ENCODE assay signal across 16 cellular contexts in the genomic region with DNA sequence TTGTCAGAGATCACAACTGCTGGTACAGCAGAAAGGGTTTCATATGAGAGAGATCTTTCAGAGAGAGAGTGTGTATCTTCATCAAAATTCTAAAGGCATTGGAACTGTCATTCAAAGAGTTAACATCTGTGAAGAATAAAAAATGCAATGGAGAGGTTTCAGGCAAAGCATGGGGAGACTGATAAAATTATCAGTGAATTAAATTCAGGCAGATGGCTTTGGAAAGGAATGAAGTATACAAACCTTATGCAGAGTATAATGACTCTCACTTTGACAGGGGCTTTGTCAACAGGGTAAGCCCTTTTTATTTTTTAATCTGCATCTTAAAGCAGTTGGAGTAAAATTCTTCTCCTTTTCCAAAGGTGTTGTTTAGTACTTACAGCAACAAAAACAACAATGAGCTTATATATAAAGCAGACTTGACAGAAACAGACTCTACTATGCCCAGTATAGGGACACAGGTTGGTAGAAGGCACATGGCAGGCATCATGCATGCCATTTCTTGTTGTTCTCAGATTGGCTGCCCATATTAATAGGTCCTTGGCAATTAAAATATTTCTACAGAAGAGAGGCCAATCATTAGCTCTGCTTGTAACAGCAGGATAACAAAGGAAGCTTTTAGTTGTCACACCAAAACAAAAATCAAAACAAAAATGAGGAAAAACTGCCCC. TPM values are rescaled to one million over a fixed set of nuclear protein-coding genes. Genes with fewer than 3 reads are reported as not detected.
A peak's percentile ranks its signal among the peaks of the same experiment; 100 is the strongest.
DNase-seq lines count a peak whose midpoint lies in the region; ATAC-seq, FAIRE-seq and TF ChIP-seq lines count a peak whose summit lies in the region.
"Had no signal": no experiment of that assay in that cellular context is flagged by ENCODE, and none has a peak within 500 bp of the region (broad histone marks: within the 10 kb centered on the region; RNA-seq: fewer than 3 reads in every experiment).

No MANE protein-coding gene starts in this region.

- H3K27ac ChIP-seq in kidney (ENCODE audit: low read depth in 2 of 2, low read length in 2 of 2) (no peak overlapping the region), upper lobe of right lung (no peak overlapping the region)
- H3K27ac ChIP-seq: C4-2B, RWPE1, SJCRH30 had no signal

- no peaks in the 10 kb centered on the region for H3K4me1 ChIP-seq in kidney (ENCODE audit: control insufficient read depth in 1 of 2, insufficient read depth in 1 of 2, low read depth in 1 of 2, low read length in 2 of 2)
- no peaks in the 10 kb centered on the region for H3K4me1 ChIP-seq in upper lobe of right lung
- H3K4me1 ChIP-seq: SJCRH30 had no signal

- H3K36me3 ChIP-seq in kidney (ENCODE audit: control insufficient read depth in 1 of 2, insufficient read depth in 2 of 2, low read length in 2 of 2) (no peaks in the 10 kb centered on the region), upper lobe of right lung (no peaks in the 10 kb centered on the region)
- H3K36me3 ChIP-seq: SJCRH30 had no signal

- no peaks in the 10 kb centered on the region for H3K9me3 ChIP-seq in kidney (ENCODE audit: control insufficient read depth in 1 of 2, low read length in 2 of 2)
- no peaks in the 10 kb centered on the region for H3K9me3 ChIP-seq in upper lobe of right lung
- H3K9me3 ChIP-seq: SJCRH30 had no signal

- ATAC-seq in upper lobe of right lung (no peak), HG03139 (IDR thresholded peaks at IDR 0.05; ENCODE audit: unreplicated experiment) (no peak)
- ATAC-seq: PC-3 had no signal

- H3K9ac ChIP-seq in kidney (ENCODE audit: low read length in 2 of 2): no peak overlapping the region

- DNase-seq in NCI-H748 (lab: John Stamatoyannopoulos, UW; ENCODE audit: unreplicated experiment) (peak; percentile 23), NCI-H748 treated with DMSO at 0.1 percent for 48 hours (lab: John Stamatoyannopoulos, UW) (no peak), NCI-H69 (lab: John Stamatoyannopoulos, UW) (peak; percentile 56), globus pallidus (ENCODE audit: low spot score) (peak; percentile 64), kidney (no peak), upper lobe of right lung (no peak)
- DNase-seq: GOT3, KBM-7, NCI-H524 treated with DMSO at 0.1 percent for 48 hours, PC-3, SJCRH30, SW 1271 had no signal

- no peak for FAIRE-seq in kidney (lab: Jason Lieb, UNC)

- no peak for TF ChIP-seq CTCF in kidney (IDR thresholded peaks at IDR 0.05; ENCODE audit: borderline replicate concordance, extremely low read depth, insufficient read depth)
- TF ChIP-seq CTCF in upper lobe of right lung (IDR thresholded peaks at IDR 0.05): no peak

- no peak overlapping the region for H3K4me3 ChIP-seq in kidney (ENCODE audit: low read length in 2 of 2)
- no peak overlapping the region for H3K4me3 ChIP-seq in upper lobe of right lung
- H3K4me3 ChIP-seq: SJCRH30 had no signal

- intact Hi-C loops in kidney (cut with DNase I): no loop called here
- intact Hi-C loops in upper lobe of right lung (cut with DNase I): no loop called here

- H3K27me3 ChIP-seq in upper lobe of right lung: no peaks in the 10 kb centered on the region
- H3K27me3 ChIP-seq: SJCRH30 had no signal

RNA-seq across cellular contexts. Expression of a gene that starts 54.9 kb away (rescaled TPM):
- total RNA-seq in kidney (not detected), upper lobe of right lung (not detected)
- polyA plus RNA-seq in kidney (ENCODE audit: insufficient read depth, low read depth, low replicate concordance): not detected
- total RNA-seq: A673, PC-3, SJCRH30 had no signal

Comparison
In these comparisons a context has a peak if more than half of its experiments do, and no peak if none do; other contexts are left out.
1. DNase-seq: peak in NCI-H748 (single experiment), NCI-H69 (single experiment) and globus pallidus (single experiment); none in NCI-H748 treated with DMSO at 0.1 percent for 48 hours (single experiment), kidney (single experiment) and upper lobe of right lung (single experiment).